1 cellular context compared by ENCODE assay signal in the genomic region with DNA sequence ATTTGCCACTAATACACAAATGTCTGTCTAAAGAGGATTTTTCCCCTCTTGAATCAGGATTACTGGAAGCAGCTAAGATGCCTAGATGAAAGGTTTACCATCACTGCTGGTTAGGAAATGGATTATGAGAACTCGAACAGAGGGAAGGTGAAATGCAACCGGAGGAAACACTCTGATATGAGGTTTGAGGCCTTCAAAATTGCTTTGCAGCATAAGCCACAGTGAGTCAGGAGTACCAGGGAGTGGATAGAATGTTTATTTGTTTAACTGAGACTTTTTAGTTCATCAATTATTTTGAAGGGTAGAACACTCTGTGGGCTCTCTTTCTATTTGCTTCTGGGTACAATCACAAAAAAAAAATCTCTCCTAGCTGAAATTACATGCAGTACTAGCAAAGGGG.
TF ChIP-seq lines count a peak whose summit lies in the region.

No MANE protein-coding gene starts in this region.

TF ChIP-seq in IMR-90, 13 proteins besides CTCF, POLR2A, EP300 and RAD21:
- peak; percentile 6; the same call in 1 of the 2 replicates for TF ChIP-seq CEBPB (IDR thresholded peaks at IDR 0.05; ENCODE audit: low read depth, low read length)
- TF ChIP-seq BHLHE40 (IDR thresholded peaks at IDR 0.05; ENCODE audit: low read depth, low read length): no peak
TF ChIP-seq in IMR-90: peak in this region for 1.
